ENCODE assay signal across 20 cellular contexts in the genomic region with DNA sequence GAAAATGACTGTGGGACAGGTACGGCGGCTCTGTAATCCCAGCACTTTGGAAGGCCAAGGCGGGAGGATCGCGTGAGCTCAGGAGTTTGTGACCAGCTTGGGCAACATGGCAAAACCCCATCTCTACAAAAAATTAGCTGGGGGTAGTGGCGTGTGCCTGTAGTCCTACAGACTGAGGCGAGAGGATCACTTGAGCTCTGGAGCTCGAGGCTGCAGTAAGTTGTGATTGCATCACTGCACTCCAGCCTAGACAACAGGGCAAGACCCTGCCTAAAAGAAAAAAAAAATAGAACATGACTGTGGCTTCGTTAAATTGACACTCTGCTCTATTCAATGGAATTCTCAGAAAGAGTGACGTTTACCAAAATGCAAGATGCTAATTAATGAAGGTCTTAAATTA. TPM values are rescaled to one million over a fixed set of nuclear protein-coding genes. Genes with fewer than 3 reads are reported as not detected.
A peak's percentile ranks its signal among the peaks of the same experiment; 100 is the strongest.
DNase-seq lines count a peak whose midpoint lies in the region; ATAC-seq and TF ChIP-seq lines count a peak whose summit lies in the region.
"Had no signal": no experiment of that assay in that cellular context is flagged by ENCODE, and none has a peak within 500 bp of the region (broad histone marks: within the 10 kb centered on the region; RNA-seq: fewer than 3 reads in every experiment).

No MANE protein-coding gene starts in this region.

- H3K79me1 ChIP-seq in neuronal stem cell (ENCODE audit: low read depth, low read length), result peaks cover 2% of the 10 kb centered on the region

- H3K9me3 ChIP-seq in neuronal stem cell (replicated peaks in 1 of 2; ENCODE audit: control insufficient read depth in 2 of 2, insufficient read depth in 1 of 2, low read depth in 1 of 2, low read length in 2 of 2), result no peaks in the 10 kb centered on the region
- H3K9me3 ChIP-seq: Caco-2, Peyer's patch had no signal

- no peak overlapping the region for H3K4ac ChIP-seq in neuronal stem cell (ENCODE audit: low read length)

- DNase-seq in GM23338 (ENCODE audit: low spot score), result no peak
- no peak for DNase-seq in neuronal stem cell (ENCODE audit: low spot score)
- DNase-seq in foreskin melanocyte, result no peak
- no peak for DNase-seq in DMS79 treated with DMSO at 0.1 percent for 48 hours (lab: John Stamatoyannopoulos, UW)
- DNase-seq: CD4-positive, alpha-beta memory T cell; DMS 273 treated with DMSO at 0.1 percent for 48 hours; DND-41; KG1; NCI-H1048; NCI-H1436; NCI-H1930; NCI-H226; NCI-H510A treated with DMSO at 0.1 percent for 48 hours; NCI-H82; Peyer's patch had no signal

- peak; percentile 7; the same call in 1 of the 3 replicates for ATAC-seq in GM23338
- no peak for ATAC-seq in HG03097 (IDR thresholded peaks at IDR 0.05; ENCODE audit: low FRiP score, unreplicated experiment)
- ATAC-seq: SK-N-SH treated with all-trans-retinoic acid at 6 μM for 48 hours had no signal

- no peaks in the 10 kb centered on the region for H3K36me3 Mint-ChIP-seq in GM23338 (ENCODE audit: low read depth)
- H3K36me3 Mint-ChIP-seq: CD4-positive, alpha-beta memory T cell had no signal

- H2BK120ac ChIP-seq in neuronal stem cell (ENCODE audit: low read depth, low read length), result no peak overlapping the region

- peaks cover 16% of the 10 kb centered on the region for H3K4me1 ChIP-seq in GM23338 (ENCODE audit: insufficient read depth)
- H3K4me1 ChIP-seq in neuronal stem cell (ENCODE audit: control insufficient read depth in 2 of 2, insufficient read depth in 1 of 2, low read depth in 1 of 2, low read length in 2 of 2), result peaks cover 5 to 7% of the 10 kb centered on the region in 2 donors

- H4K20me1 ChIP-seq in GM23338 (replicated peaks; ENCODE audit: insufficient read depth), result no peaks in the 10 kb centered on the region

- H3K23ac ChIP-seq in neuronal stem cell (ENCODE audit: low read depth, low read length, poor library complexity), result no peak overlapping the region

- TF ChIP-seq EP300 in Ishikawa (IDR thresholded peaks at IDR 0.05; ENCODE audit: borderline replicate concordance), result no peak

- H2BK15ac ChIP-seq in neuronal stem cell (ENCODE audit: low read length), result no peak overlapping the region

- peak overlapping the region; percentile 90 for H3K27ac Mint-ChIP-seq in GM23338
- H3K27ac Mint-ChIP-seq: CD4-positive, alpha-beta memory T cell had no signal

- H2AFZ ChIP-seq in GM23338 (peak overlapping the region; percentile 66), neuronal stem cell (ENCODE audit: low read length) (peak overlapping the region; percentile 54)

- peaks cover 9% of the 10 kb centered on the region for H3K4me1 Mint-ChIP-seq in GM23338

- H3K14ac ChIP-seq in neuronal stem cell (ENCODE audit: low read length), result no peak overlapping the region

- H4K8ac ChIP-seq in neuronal stem cell (ENCODE audit: low read depth, low read length), result no peak overlapping the region

- no peak overlapping the region for H3K9ac ChIP-seq in neuronal stem cell (ENCODE audit: low read depth, low read length, poor library complexity)

- peaks cover 9% of the 10 kb centered on the region for H3K79me2 ChIP-seq in GM23338 (replicated peaks; ENCODE audit: insufficient read depth)

- 0 out of 2 replicates have a peak overlapping the region, but pooled peaks have one; percentile 11 for H3K27ac ChIP-seq in GM23338 (ENCODE audit: low read depth)
- peak overlapping the region; percentile 38 for H3K27ac ChIP-seq in VCaP
- H3K27ac ChIP-seq in neuronal stem cell (replicated peaks; ENCODE audit: low read length), result no peak overlapping the region
- H3K27ac ChIP-seq: Peyer's patch had no signal

- H3K4me2 ChIP-seq in GM23338 (no peak overlapping the region), neuronal stem cell (ENCODE audit: insufficient read depth, low read length, poor library complexity, severe bottlenecking) (no peak overlapping the region)

- no peak for TF ChIP-seq CTCF in GM23338 (conservative IDR thresholded peaks at IDR 0.05; ENCODE audit: low read depth in 2 of 2)
- TF ChIP-seq CTCF in VCaP (conservative IDR thresholded peaks at IDR 0.05), result no peak

- no peak overlapping the region for H3K18ac ChIP-seq in neuronal stem cell (ENCODE audit: low read length)

- peaks cover 3% of the 10 kb centered on the region; the same call in 2 of the 3 replicates for H3K9me3 Mint-ChIP-seq in GM23338
- H3K9me3 Mint-ChIP-seq: CD4-positive, alpha-beta memory T cell had no signal

- H2BK12ac ChIP-seq in neuronal stem cell (ENCODE audit: low read length), result no peak overlapping the region

- H3F3A ChIP-seq in GM23338 (replicated peaks; ENCODE audit: low read depth), result no peaks in the 10 kb centered on the region

- no peaks in the 10 kb centered on the region for H3K9me2 ChIP-seq in GM23338 (ENCODE audit: insufficient read depth)

- H3K27me3 Mint-ChIP-seq in GM23338 (ENCODE audit: insufficient read depth, low read depth, poor library complexity), result peaks cover 2% of the 10 kb centered on the region
- H3K27me3 Mint-ChIP-seq: CD4-positive, alpha-beta memory T cell had no signal

- H4K91ac ChIP-seq in neuronal stem cell (ENCODE audit: low read depth, low read length, poor library complexity), result no peak overlapping the region

- H3K36me3 ChIP-seq in GM23338 (ENCODE audit: insufficient read depth) (no peaks in the 10 kb centered on the region), neuronal stem cell (replicated peaks in 1 of 2; ENCODE audit: control insufficient read depth in 2 of 2, insufficient read depth in 2 of 2, low read length in 2 of 2) (no peaks in the 10 kb centered on the region)
- H3K36me3 ChIP-seq: Peyer's patch had no signal

- H3K4me3 Mint-ChIP-seq in GM23338, result no peak overlapping the region
- H3K4me3 Mint-ChIP-seq: CD4-positive, alpha-beta memory T cell had no signal

- no peak for TF ChIP-seq RAD21 in Ishikawa (IDR thresholded peaks at IDR 0.05; ENCODE audit: low read depth)

- no peaks in the 10 kb centered on the region for H3K27me3 ChIP-seq in GM23338 (ENCODE audit: insufficient read depth)
- no peaks in the 10 kb centered on the region for H3K27me3 ChIP-seq in neuronal stem cell (ENCODE audit: control insufficient read depth in 3 of 3, insufficient read depth in 3 of 3, low read depth in 1 of 3, low read length in 3 of 3)
- H3K27me3 ChIP-seq: Peyer's patch had no signal

- H2AK5ac ChIP-seq in neuronal stem cell (ENCODE audit: low read depth, low read length), result no peak overlapping the region

- no CpG with 5 or more reads among the region's 10 CpGs for WGBS in neuronal stem cell (ENCODE audit: extremely low coverage in 2 of 2, insufficient read length in 2 of 2, insufficient replicate concordance in 1 of 2), 2 donors

- no peak overlapping the region for H2BK5ac ChIP-seq in neuronal stem cell (ENCODE audit: low read length)

- H3K4me3 ChIP-seq in GM23338, result no peak overlapping the region
- H3K4me3 ChIP-seq in neuronal stem cell (ENCODE audit: low read length in 2 of 2), result no peak overlapping the region
- H3K4me3 ChIP-seq: Peyer's patch had no signal

TF ChIP-seq in Ishikawa, 13 proteins besides CTCF, POLR2A, EP300 and RAD21:
- TF ChIP-seq CREB1 (IDR thresholded peaks at IDR 0.05; ENCODE audit: low read depth) (no peak), TEAD4 (IDR thresholded peaks at IDR 0.05) (no peak), YY1 (IDR thresholded peaks at IDR 0.05; ENCODE audit: low read depth) (no peak), CEBPB (IDR thresholded peaks at IDR 0.05) (peak; percentile 48; the same call in 1 of the 2 replicates), FOXM1 (IDR thresholded peaks at IDR 0.05; ENCODE audit: borderline replicate concordance, low read depth) (no peak), NFIC (IDR thresholded peaks at IDR 0.05) (no peak)
- TF ChIP-seq, protein P1, sequence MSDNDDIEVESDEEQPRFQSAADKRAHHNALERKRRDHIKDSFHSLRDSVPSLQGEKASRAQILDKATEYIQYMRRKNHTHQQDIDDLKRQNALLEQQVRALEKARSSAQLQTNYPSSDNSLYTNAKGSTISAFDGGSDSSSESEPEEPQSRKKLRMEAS (IDR thresholded peaks at IDR 0.05), result no peak
- TF ChIP-seq, protein P2, sequence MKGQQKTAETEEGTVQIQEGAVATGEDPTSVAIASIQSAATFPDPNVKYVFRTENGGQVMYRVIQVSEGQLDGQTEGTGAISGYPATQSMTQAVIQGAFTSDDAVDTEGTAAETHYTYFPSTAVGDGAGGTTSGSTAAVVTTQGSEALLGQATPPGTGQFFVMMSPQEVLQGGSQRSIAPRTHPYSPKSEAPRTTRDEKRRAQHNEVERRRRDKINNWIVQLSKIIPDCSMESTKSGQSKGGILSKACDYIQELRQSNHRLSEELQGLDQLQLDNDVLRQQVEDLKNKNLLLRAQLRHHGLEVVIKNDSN (IDR thresholded peaks at IDR 0.05), result no peak

RNA-seq across cellular contexts. Expression of a gene that starts 3.9 kb away (rescaled TPM):
- 13.6 and 14.7 TPM in 2 replicates for total RNA-seq in GM23338 (2014; rRNA removed; shearing (Covaris generic))
- 6.8 and 8.1 TPM in 2 replicates for polyA plus RNA-seq in GM23338 (2016; fragmentation: Nextera tagmentation; extraction: Ambion mirVana)
- 6.4 TPM for polyA plus RNA-seq in neuronal stem cell (2013, experiment 1 of 2)
- 6.5 TPM for polyA plus RNA-seq in neuronal stem cell (2013, experiment 2 of 2)

RNA-seq across cellular contexts. Expression of a gene that starts 12.5 kb away (rescaled TPM):
- 27.5 and 36.6 TPM in 2 replicates for total RNA-seq in GM23338 (2014; rRNA removed; shearing (Covaris generic))
- polyA plus RNA-seq in GM23338 (2016; fragmentation: Nextera tagmentation; extraction: Ambion mirVana), result 34.9 and 36.6 TPM in 2 replicates
- polyA plus RNA-seq in neuronal stem cell (2013, experiment 1 of 2), result 18.8 TPM
- 18.2 TPM for polyA plus RNA-seq in neuronal stem cell (2013, experiment 2 of 2)
